In genomic region chr10:22622242-22622806, GRCh38 we compare ENCODE assay signal across 15 cellular contexts.
A peak's percentile ranks its signal among the peaks of the same experiment; 100 is the strongest.
DNase-seq lines count a peak whose midpoint lies in the region; ATAC-seq and TF ChIP-seq lines count a peak whose summit lies in the region.
"Had no signal": no experiment of that assay in that cellular context is flagged by ENCODE, and none has a peak within 500 bp of the region (broad histone marks: within the 10 kb centered on the region; RNA-seq: fewer than 3 reads in every experiment).

No MANE protein-coding gene starts in this region.

- H3K36me3 ChIP-seq in mesenchymal stem cell (ENCODE audit: control insufficient read depth in 1 of 2, insufficient read depth in 2 of 2, low read depth in 1 of 2, low read length in 2 of 2) (peaks cover 0 to 5% of the 10 kb centered on the region in 2 experiments), mucosa of descending colon (ENCODE audit: low read depth) (no peaks in the 10 kb centered on the region)
- H3K36me3 ChIP-seq: brain microvascular endothelial cell, esophagus muscularis mucosa, vagina had no signal

- H2BK5ac ChIP-seq in mesenchymal stem cell (ENCODE audit: low read depth, low read length, poor library complexity, severe bottlenecking) = peak overlapping the region; percentile 5

- H3K4me3 Mint-ChIP-seq in stimulated activated naive CD8-positive, alpha-beta T cell treated with anti-CD3 and anti-CD28 coated beads, Interleukin-15, Interleukin-2, amounts not matched to agents 100 ng/mL and 50 ng/mL, for 24 hours = no peak overlapping the region
- peak overlapping the region in 1 of 2 donors; percentile 39 for H3K4me3 Mint-ChIP-seq in stimulated activated naive CD8-positive, alpha-beta T cell treated with anti-CD3 and anti-CD28 coated beads, Interleukin-15, amount 100 ng/mL, for 72 hours
- H3K4me3 Mint-ChIP-seq: T-helper 2 cell treated with Interferon-gamma antibody and Interleukin-4, amounts not matched to agents 5 μg/mL and 100 μg/mL, for 36 hours had no signal

- H4K91ac ChIP-seq in mesenchymal stem cell (ENCODE audit: low read length) = peak overlapping the region; percentile 91

- peaks cover 4% of the 10 kb centered on the region for H3K79me1 ChIP-seq in mesenchymal stem cell (replicated peaks; ENCODE audit: low read length, poor library complexity, severe bottlenecking)

- H3K4ac ChIP-seq in mesenchymal stem cell (ENCODE audit: low read depth in 1 of 2, low read length in 2 of 2) = peak overlapping the region; percentile 13 to 71

- H3K9ac ChIP-seq in mesenchymal stem cell (ENCODE audit: low read length) = no peak overlapping the region

- TF ChIP-seq POLR2A in lower leg skin (IDR thresholded peaks at IDR 0.05) = no peak

- intact Hi-C loops in mucosa of descending colon (cut with DNase I, micrococcal nuclease) = no loop called here
- intact Hi-C loops in lower leg skin (cut with DNase I; ENCODE audit: low total_unique reads) = no loop called here

- H3K9me3 Mint-ChIP-seq in stimulated activated naive CD8-positive, alpha-beta T cell treated with anti-CD3 and anti-CD28 coated beads, Interleukin-15, Interleukin-2, amounts not matched to agents 100 ng/mL and 50 ng/mL, for 24 hours = no peaks in the 10 kb centered on the region
- no peaks in the 10 kb centered on the region for H3K9me3 Mint-ChIP-seq in stimulated activated naive CD8-positive, alpha-beta T cell treated with anti-CD3 and anti-CD28 coated beads, Interleukin-15, amount 100 ng/mL, for 72 hours
- H3K9me3 Mint-ChIP-seq: activated naive CD4-positive, alpha-beta T cell treated with anti-CD3 and anti-CD28 coated beads, Interleukin-2, amount 50 U/mL, for 72 hours; T-helper 2 cell treated with Interferon-gamma antibody and Interleukin-4, amounts not matched to agents 5 μg/mL and 100 μg/mL, for 36 hours had no signal

- H3K9me3 ChIP-seq in mesenchymal stem cell (ENCODE audit: control insufficient read depth, low read length) = no peaks in the 10 kb centered on the region
- no peaks in the 10 kb centered on the region for H3K9me3 ChIP-seq in mucosa of descending colon
- H3K9me3 ChIP-seq: esophagus muscularis mucosa, vagina had no signal

- peak overlapping the region in 1 of 2 experiments; percentile 73 for H3K23ac ChIP-seq in mesenchymal stem cell (ENCODE audit: low read length in 2 of 2)

- H3K36me3 Mint-ChIP-seq in stimulated activated naive CD8-positive, alpha-beta T cell treated with anti-CD3 and anti-CD28 coated beads, Interleukin-15, Interleukin-2, amounts not matched to agents 100 ng/mL and 50 ng/mL, for 24 hours (ENCODE audit: low read depth) = peaks cover 11% of the 10 kb centered on the region

- 97% methylated on average over 19 of the region's 20 CpGs for WGBS in mesenchymal stem cell
- 89 to 95% methylated on average over 20 of the region's 20 CpGs for WGBS in lower leg skin, 2 donors

- H3K18ac ChIP-seq in mesenchymal stem cell (ENCODE audit: low read depth in 1 of 2, low read length in 2 of 2) = peak overlapping the region; percentile 6 to 81

- no peak overlapping the region for H2AFZ ChIP-seq in mesenchymal stem cell (ENCODE audit: low read depth, low read length)

- no peak overlapping the region for H2BK120ac ChIP-seq in mesenchymal stem cell (ENCODE audit: low read depth, low read length)

- H4K8ac ChIP-seq in mesenchymal stem cell (ENCODE audit: low read length) = peak overlapping the region; percentile 45

- H2BK15ac ChIP-seq in mesenchymal stem cell (ENCODE audit: low read depth, poor library complexity, severe bottlenecking) = no peak overlapping the region

- no peak for ATAC-seq in stimulated activated naive CD8-positive, alpha-beta T cell treated with anti-CD3 and anti-CD28 coated beads, Interleukin-15, amount 100 ng/mL, for 72 hours
- ATAC-seq in mucosa of descending colon = no peak
- ATAC-seq: activated naive CD4-positive, alpha-beta T cell treated with anti-CD3 and anti-CD28 coated beads, Interleukin-2, amount 50 U/mL, for 72 hours had no signal

- DNase-seq in stimulated activated naive CD8-positive, alpha-beta T cell treated with anti-CD3 and anti-CD28 coated beads, Interleukin-15, amount 100 ng/mL, for 72 hours = no peak
- DNase-seq in caudate nucleus (lab: John Stamatoyannopoulos, UW) (peak in 12 of 61 donors; percentile 22 to 58 (median 34)), mesenchymal stem cell (no peak), mucosa of descending colon (no peak), lower leg skin (ENCODE audit: low spot score in 2 of 2) (no peak), NCI-H1105 (lab: John Stamatoyannopoulos, UW) (no peak)
- no peak for DNase-seq in stimulated activated CD4-positive, alpha-beta T cell treated with anti-CD3 and anti-CD28 coated beads, Interleukin-12 subunit alpha, Interleukin-12 subunit beta, amount 100 ng/mL, for 4 hours
- DNase-seq: activated CD4-positive, CD25-positive, alpha-beta regulatory T cell; brain microvascular endothelial cell; NCI-H1694 had no signal

- peaks cover 23% of the 10 kb centered on the region for H3K4me1 ChIP-seq in mesenchymal stem cell (ENCODE audit: control insufficient read depth, insufficient read depth, low read depth, low read length)
- H3K4me1 ChIP-seq in mucosa of descending colon (ENCODE audit: low read depth) = peaks cover 6% of the 10 kb centered on the region

- H3K4me3 ChIP-seq in mesenchymal stem cell (ENCODE audit: insufficient read depth in 1 of 2, low read depth in 1 of 2, low read length in 2 of 2) (no peak overlapping the region), mucosa of descending colon (no peak overlapping the region), lower leg skin (ENCODE audit: low read depth, poor library complexity, severe bottlenecking) (no peak overlapping the region)
- H3K4me3 ChIP-seq: esophagus muscularis mucosa, vagina had no signal

- no peaks in the 10 kb centered on the region for H3K27me3 ChIP-seq in mesenchymal stem cell (ENCODE audit: control insufficient read depth in 1 of 2, insufficient read depth in 1 of 2, low read length in 2 of 2)
- H3K27me3 ChIP-seq: brain microvascular endothelial cell, esophagus muscularis mucosa, vagina had no signal

- H3K27ac ChIP-seq in caudate nucleus (ENCODE audit: low read depth, low read length) (peak overlapping the region; percentile 82), mesenchymal stem cell (ENCODE audit: low read length, poor library complexity, severe bottlenecking) (peak overlapping the region; percentile 1)
- H3K27ac ChIP-seq: brain microvascular endothelial cell, esophagus muscularis mucosa had no signal

- H3K14ac ChIP-seq in mesenchymal stem cell (ENCODE audit: low read length in 2 of 2) = peak overlapping the region in 1 of 2 experiments; percentile 91

- H3K27me3 Mint-ChIP-seq in stimulated activated naive CD8-positive, alpha-beta T cell treated with anti-CD3 and anti-CD28 coated beads, Interleukin-15, Interleukin-2, amounts not matched to agents 100 ng/mL and 50 ng/mL, for 24 hours = no peaks in the 10 kb centered on the region
- no peaks in the 10 kb centered on the region for H3K27me3 Mint-ChIP-seq in stimulated activated naive CD8-positive, alpha-beta T cell treated with anti-CD3 and anti-CD28 coated beads, Interleukin-15, amount 100 ng/mL, for 72 hours

- no peak overlapping the region for H3K4me2 ChIP-seq in mesenchymal stem cell (ENCODE audit: low read length, poor library complexity, severe bottlenecking)

- TF ChIP-seq CTCF in mucosa of descending colon (IDR thresholded peaks at IDR 0.05) (no peak), lower leg skin (IDR thresholded peaks at IDR 0.05) (no peak)

- peak overlapping the region in 1 of 2 experiments; percentile 96 for H2BK12ac ChIP-seq in mesenchymal stem cell (ENCODE audit: low read length in 2 of 2)

- H3K27ac Mint-ChIP-seq in stimulated activated naive CD8-positive, alpha-beta T cell treated with anti-CD3 and anti-CD28 coated beads, Interleukin-15, Interleukin-2, amounts not matched to agents 100 ng/mL and 50 ng/mL, for 24 hours = peak overlapping the region; percentile 85
- peak overlapping the region in 1 of 2 donors; percentile 65 for H3K27ac Mint-ChIP-seq in stimulated activated naive CD8-positive, alpha-beta T cell treated with anti-CD3 and anti-CD28 coated beads, Interleukin-15, amount 100 ng/mL, for 72 hours

- peak overlapping the region; percentile 99 for H2AK5ac ChIP-seq in mesenchymal stem cell (ENCODE audit: low read length, severe bottlenecking)

- H3K4me1 Mint-ChIP-seq in stimulated activated naive CD8-positive, alpha-beta T cell treated with anti-CD3 and anti-CD28 coated beads, Interleukin-15, Interleukin-2, amounts not matched to agents 100 ng/mL and 50 ng/mL, for 24 hours (ENCODE audit: low read depth) = peaks cover 96% of the 10 kb centered on the region
- peaks cover 96% of the 10 kb centered on the region for H3K4me1 Mint-ChIP-seq in stimulated activated naive CD8-positive, alpha-beta T cell treated with anti-CD3 and anti-CD28 coated beads, Interleukin-15, amount 100 ng/mL, for 72 hours
